In genomic region chr5:33008751-33009418, GRCh38 we compare ENCODE assay signal across 2 cellular contexts.
TF ChIP-seq lines count a peak whose summit lies in the region.

No MANE protein-coding gene starts in this region.

TF ChIP-seq in IMR-90, 13 proteins besides CTCF, POLR2A, EP300 and RAD21:
- no peak for TF ChIP-seq CEBPB (IDR thresholded peaks at IDR 0.05; ENCODE audit: low read depth, low read length)
- no peak for TF ChIP-seq RCOR1 (IDR thresholded peaks at IDR 0.05; ENCODE audit: insufficient replicate concordance, low read length)
- TF ChIP-seq RFX5 (IDR thresholded peaks at IDR 0.05; ENCODE audit: low read depth, low read length) = no peak
- no peak for TF ChIP-seq NFE2L2 (IDR thresholded peaks at IDR 0.05; ENCODE audit: low read depth, low read length)
- no peak for TF ChIP-seq BHLHE40 (IDR thresholded peaks at IDR 0.05; ENCODE audit: low read depth, low read length)
- no peak for TF ChIP-seq FOS (IDR thresholded peaks at IDR 0.05; ENCODE audit: low read depth, low read length)
- no peak for TF ChIP-seq CHD1 (IDR thresholded peaks at IDR 0.05; ENCODE audit: low read depth, low read length)
- TF ChIP-seq MXI1 (IDR thresholded peaks at IDR 0.05; ENCODE audit: borderline replicate concordance, low read depth, low read length) = no peak
- no peak for TF ChIP-seq SMC3 (IDR thresholded peaks at IDR 0.05; ENCODE audit: low read depth, low read length)
- no peak for TF ChIP-seq ELK1 (IDR thresholded peaks at IDR 0.05; ENCODE audit: borderline replicate concordance, low read depth, low read length)
- no peak for TF ChIP-seq MAZ (IDR thresholded peaks at IDR 0.05; ENCODE audit: borderline replicate concordance, low read depth, low read length)
- no peak for TF ChIP-seq MAFK (IDR thresholded peaks at IDR 0.05; ENCODE audit: low read depth, low read length)
- TF ChIP-seq, protein P1, sequence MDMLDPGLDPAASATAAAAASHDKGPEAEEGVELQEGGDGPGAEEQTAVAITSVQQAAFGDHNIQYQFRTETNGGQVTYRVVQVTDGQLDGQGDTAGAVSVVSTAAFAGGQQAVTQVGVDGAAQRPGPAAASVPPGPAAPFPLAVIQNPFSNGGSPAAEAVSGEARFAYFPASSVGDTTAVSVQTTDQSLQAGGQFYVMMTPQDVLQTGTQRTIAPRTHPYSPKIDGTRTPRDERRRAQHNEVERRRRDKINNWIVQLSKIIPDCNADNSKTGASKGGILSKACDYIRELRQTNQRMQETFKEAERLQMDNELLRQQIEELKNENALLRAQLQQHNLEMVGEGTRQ (IDR thresholded peaks at IDR 0.05; ENCODE audit: low read depth, low read length) = no peak

TF ChIP-seq in K562, 482 proteins besides CTCF, POLR2A, EP300 and RAD21:
- no peak for TF ChIP-seq HMGN3 (IDR thresholded peaks at IDR 0.05; ENCODE audit: borderline replicate concordance, extremely low read depth, insufficient read length, low read depth, low read length)
- no peak for TF ChIP-seq SAFB (IDR thresholded peaks at IDR 0.05; ENCODE audit: borderline replicate concordance, low read depth, low read length)
- TF ChIP-seq CEBPB (tag; IDR thresholded peaks at IDR 0.05) = no peak
- TF ChIP-seq TARDBP (IDR thresholded peaks at IDR 0.05) = no peak
- no peak for TF ChIP-seq ZNF644 (tag; IDR thresholded peaks at IDR 0.05; ENCODE audit: low read depth)
- no peak for TF ChIP-seq PRDM10 (IDR thresholded peaks at IDR 0.05; ENCODE audit: partially characterized antibody)
- no peak for TF ChIP-seq SRSF7 (optimal IDR thresholded peaks at IDR 0.05; ENCODE audit: low read depth, low read length)
- no peak for TF ChIP-seq XRCC3 (IDR thresholded peaks at IDR 0.05)
- no peak for TF ChIP-seq ZNF277 (CRISPR knock-in tag; IDR thresholded peaks at IDR 0.05; ENCODE audit: borderline replicate concordance)
- no peak for TF ChIP-seq ZC3H11A (IDR thresholded peaks at IDR 0.05; ENCODE audit: low read depth, low read length)
- no peak for TF ChIP-seq ZNF436 (CRISPR knock-in tag; IDR thresholded peaks at IDR 0.05)
- no peak for TF ChIP-seq ZNF354B (CRISPR knock-in tag; IDR thresholded peaks at IDR 0.05)
- TF ChIP-seq IFI16 (CRISPR knock-in tag; IDR thresholded peaks at IDR 0.05) = no peak
- no peak for TF ChIP-seq TRIM28 (IDR thresholded peaks at IDR 0.05)
- no peak for TF ChIP-seq ZNF124 (CRISPR knock-in tag; IDR thresholded peaks at IDR 0.05)
- TF ChIP-seq ZC3H4 (CRISPR knock-in tag; IDR thresholded peaks at IDR 0.05; ENCODE audit: borderline replicate concordance) = no peak
- no peak for TF ChIP-seq RBM22 (IDR thresholded peaks at IDR 0.05; ENCODE audit: low read depth, low read length, poor library complexity, severe bottlenecking)
